8 cellular contexts compared by ENCODE assay signal in the genomic region with DNA sequence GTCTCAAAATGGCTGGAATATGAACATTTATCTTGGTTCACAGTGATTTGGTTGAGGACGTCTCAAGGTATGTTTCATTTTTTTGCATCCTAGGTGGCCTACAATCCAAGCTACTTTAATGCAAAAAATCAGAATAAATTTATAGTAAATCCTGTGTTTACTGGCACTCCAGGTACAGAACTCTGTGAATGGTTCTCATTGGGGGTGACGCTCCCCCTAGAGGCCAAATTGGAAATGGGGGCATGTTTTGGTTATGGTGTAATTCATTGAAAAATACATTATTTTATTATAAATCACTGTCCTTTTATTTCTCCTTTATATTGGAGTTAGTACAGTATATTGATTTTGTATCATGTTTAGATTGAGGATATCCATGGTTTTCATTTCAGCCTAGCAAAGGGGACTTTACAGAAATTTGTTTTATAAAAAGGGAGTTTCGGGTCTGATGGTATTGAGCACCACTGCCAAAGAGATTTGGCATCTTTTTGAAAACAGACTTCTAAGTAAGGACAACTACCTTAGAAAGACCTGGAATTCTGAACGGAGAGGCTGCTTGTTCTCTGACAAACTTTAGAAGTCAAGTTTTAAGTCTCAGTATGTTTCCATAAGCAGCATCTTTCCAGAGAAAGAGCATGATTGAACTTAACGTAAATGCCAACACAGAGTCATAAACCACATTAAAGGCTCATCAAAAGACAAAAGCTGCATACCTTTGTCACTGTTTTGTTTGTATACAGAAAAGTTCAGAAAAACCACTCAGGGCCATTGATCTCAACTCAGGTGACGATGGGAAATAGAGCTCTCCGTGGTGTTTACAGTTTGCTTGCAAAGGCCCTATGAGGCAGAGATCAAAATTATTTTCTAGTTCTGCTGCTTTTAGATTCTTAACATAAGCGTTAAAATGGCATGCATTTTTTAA.
DNase-seq lines count a peak whose midpoint lies in the region; ATAC-seq lines count a peak whose summit lies in the region.

No MANE protein-coding gene starts in this region.

- DNase-seq in EL (peak; percentile 18), NAMALWA (ENCODE audit: low spot score) (peak; percentile 45), iPS-NIHi7 (ENCODE audit: extremely low spot score) (peak; percentile 30), stromal cell of bone marrow (ENCODE audit: low read depth) (peak; percentile 9), GM19240 (ENCODE audit: insufficient read length, low spot score) (no peak)
- DNase-seq in activated T-helper 1 cell treated with anti-CD3 and anti-CD28 coated beads, Interleukin-2, amount 50 U/mL, for 16 hours (ENCODE audit: low read depth in 1 of 2, low spot score in 1 of 2) = peak; percentile 10 to 12

- ATAC-seq in HG03342 (IDR thresholded peaks at IDR 0.05; ENCODE audit: unreplicated experiment) (no peak), GM19455 (IDR thresholded peaks at IDR 0.05; ENCODE audit: unreplicated experiment) (no peak)
